8 cellular contexts compared by ENCODE assay signal in the genomic region with DNA sequence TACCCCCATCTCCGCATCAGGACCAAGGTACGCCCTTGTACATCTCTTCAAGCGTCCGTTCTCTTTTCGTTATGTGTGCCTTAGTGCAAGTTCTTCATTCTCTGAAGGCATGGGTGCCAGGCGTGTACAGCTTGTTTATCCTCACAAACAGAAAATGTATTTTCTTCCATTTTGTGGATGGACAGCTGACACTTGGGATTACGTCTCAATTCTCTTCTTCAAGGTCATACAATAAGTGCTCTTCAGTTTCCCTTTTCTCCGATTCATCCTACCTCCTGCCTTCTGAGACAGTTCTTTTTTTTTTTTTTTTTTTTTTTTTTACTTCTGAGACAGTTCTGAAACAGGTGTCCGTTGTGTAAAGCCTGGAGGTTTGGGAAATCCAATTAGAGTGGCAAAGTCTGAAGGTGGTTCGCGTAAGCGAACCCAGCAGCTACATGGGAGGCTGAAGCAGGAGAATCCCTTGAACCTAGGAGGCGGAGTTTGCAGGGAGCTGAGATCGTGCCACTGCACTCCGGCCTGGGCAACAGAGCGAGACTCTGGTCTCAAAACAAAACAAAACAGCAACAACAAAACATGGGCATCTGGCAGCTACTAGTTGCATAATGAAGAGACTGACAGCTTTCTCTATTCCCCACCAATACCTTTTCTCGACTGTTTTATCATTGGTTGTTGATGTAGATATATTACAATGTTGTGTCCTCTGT. TPM values are rescaled to one million over a fixed set of nuclear protein-coding genes. Genes with fewer than 3 reads are reported as not detected.
A peak's percentile ranks its signal among the peaks of the same experiment; 100 is the strongest.
DNase-seq lines count a peak whose midpoint lies in the region; ATAC-seq, FAIRE-seq and TF ChIP-seq lines count a peak whose summit lies in the region.

No MANE protein-coding gene starts in this region.

- H3K36me3 ChIP-seq in kidney (ENCODE audit: control insufficient read depth in 1 of 2, insufficient read depth in 2 of 2, low read length in 2 of 2) (peaks cover 5 to 11% of the 10 kb centered on the region in 2 donors), suprapubic skin (peaks cover 31% of the 10 kb centered on the region)

- peaks cover 4 to 5% of the 10 kb centered on the region in 2 donors for H3K4me1 ChIP-seq in kidney (ENCODE audit: control insufficient read depth in 1 of 2, insufficient read depth in 1 of 2, low read depth in 1 of 2, low read length in 2 of 2)
- H3K4me1 ChIP-seq in suprapubic skin: peaks cover 21% of the 10 kb centered on the region

- TF ChIP-seq EP300 in suprapubic skin (IDR thresholded peaks at IDR 0.05): no peak

- H3K36me3 Mint-ChIP-seq in activated naive CD4-positive, alpha-beta T cell treated with anti-CD3 and anti-CD28 coated beads for 36 hours (ENCODE audit: low read depth): peaks cover 22% of the 10 kb centered on the region
- peaks cover 9 to 13% of the 10 kb centered on the region in 2 donors for H3K36me3 Mint-ChIP-seq in activated naive CD4-positive, alpha-beta T cell treated with anti-CD3 and anti-CD28 coated beads, Interleukin-2, amount 50 U/mL, for 72 hours

- ATAC-seq in activated naive CD4-positive, alpha-beta T cell treated with anti-CD3 and anti-CD28 coated beads, Interleukin-2, amount 50 U/mL, for 72 hours: no peak
- ATAC-seq in GM18858 (IDR thresholded peaks at IDR 0.05; ENCODE audit: unreplicated experiment): no peak

- peak overlapping the region; percentile 76 to 82 for H3K9ac ChIP-seq in kidney (ENCODE audit: low read length in 2 of 2)

- no peak for DNase-seq in activated naive CD4-positive, alpha-beta T cell treated with anti-CD3 and anti-CD28 coated beads for 36 hours
- no peak for DNase-seq in activated naive CD4-positive, alpha-beta T cell (lab: John Stamatoyannopoulos, UW)
- no peak for DNase-seq in activated naive CD4-positive, alpha-beta T cell treated with anti-CD3 and anti-CD28 coated beads, Interleukin-2, amount 50 U/mL, for 72 hours (ENCODE audit: low spot score in 2 of 2)
- DNase-seq in kidney (no peak), suprapubic skin (ENCODE audit: low spot score in 2 of 2) (no peak), RPMI8226 (no peak), AML-193 (lab: John Stamatoyannopoulos, UW) (no peak)

- intact Hi-C loops in activated naive CD4-positive, alpha-beta T cell treated with anti-CD3 and anti-CD28 coated beads for 36 hours (cut with micrococcal nuclease): loop anchor here (1.0 to 10.0 kb wide), 15 partner anchors 8 to 321 kb away; a partner anchor contains a TSS
- intact Hi-C loops in kidney (cut with DNase I): no loop called here

- H3K27me3 ChIP-seq in suprapubic skin: no peaks in the 10 kb centered on the region

- peak overlapping the region; percentile 68 to 81 for H3K27ac ChIP-seq in kidney (ENCODE audit: low read depth in 2 of 2, low read length in 2 of 2)
- H3K27ac ChIP-seq in suprapubic skin: peak overlapping the region; percentile 82

- CTCF ChIA-PET in activated naive CD4-positive, alpha-beta T cell treated with anti-CD3 and anti-CD28 coated beads for 36 hours (lab: Charles Lee): interaction anchor here (0.6 to 3.1 kb wide), 16 partner anchors 9 to 1222 kb away, joined by 3 to 15 read pairs (median 4); a partner anchor contains a TSS

- FAIRE-seq in kidney (lab: Jason Lieb, UNC): no peak

- no peak for TF ChIP-seq POLR2A in suprapubic skin (IDR thresholded peaks at IDR 0.05)

- H3K4me3 Mint-ChIP-seq in activated naive CD4-positive, alpha-beta T cell treated with anti-CD3 and anti-CD28 coated beads for 36 hours: peak overlapping the region; percentile 92

- H3K4me1 Mint-ChIP-seq in activated naive CD4-positive, alpha-beta T cell treated with anti-CD3 and anti-CD28 coated beads for 36 hours (ENCODE audit: low read depth): peaks cover 24% of the 10 kb centered on the region

- WGBS in suprapubic skin: 37% methylated on average over 17 of the region's 17 CpGs

- peak overlapping the region; percentile 93 for H3K27ac Mint-ChIP-seq in activated naive CD4-positive, alpha-beta T cell treated with anti-CD3 and anti-CD28 coated beads for 36 hours
- H3K27ac Mint-ChIP-seq in activated naive CD4-positive, alpha-beta T cell treated with anti-CD3 and anti-CD28 coated beads, Interleukin-2, amount 50 U/mL, for 72 hours: peak overlapping the region; percentile 86 to 96

- no peaks in the 10 kb centered on the region for H3K9me3 Mint-ChIP-seq in activated naive CD4-positive, alpha-beta T cell treated with anti-CD3 and anti-CD28 coated beads for 36 hours
- H3K9me3 Mint-ChIP-seq in activated naive CD4-positive, alpha-beta T cell treated with anti-CD3 and anti-CD28 coated beads, Interleukin-2, amount 50 U/mL, for 72 hours: no peaks in the 10 kb centered on the region

- no peaks in the 10 kb centered on the region for H3K27me3 Mint-ChIP-seq in activated naive CD4-positive, alpha-beta T cell treated with anti-CD3 and anti-CD28 coated beads for 36 hours (ENCODE audit: low read depth)

- H3K4me3 ChIP-seq in kidney (ENCODE audit: low read length in 2 of 2): peak overlapping the region; percentile 87 to 88
- H3K4me3 ChIP-seq in suprapubic skin: peak overlapping the region; percentile 82

- H3K9me3 ChIP-seq in kidney (ENCODE audit: control insufficient read depth in 1 of 2, low read length in 2 of 2) (no peaks in the 10 kb centered on the region), suprapubic skin (no peaks in the 10 kb centered on the region)

- TF ChIP-seq CTCF in kidney (IDR thresholded peaks at IDR 0.05; ENCODE audit: borderline replicate concordance, extremely low read depth, insufficient read depth) (no peak), suprapubic skin (IDR thresholded peaks at IDR 0.05) (no peak)

RNA-seq across cellular contexts. Expression of a gene that starts 0.7 kb away (rescaled TPM):
- 100 to 1,000 TPM; 536 to 540 TPM for total RNA-seq in activated naive CD4-positive, alpha-beta T cell treated with anti-CD3 and anti-CD28 coated beads for 36 hours
- 100 to 1,000 TPM; 416 to 490 TPM for total RNA-seq in activated naive CD4-positive, alpha-beta T cell treated with anti-CD3 and anti-CD28 coated beads, Interleukin-2, amount 50 U/mL, for 72 hours
- total RNA-seq in kidney: 331 TPM
- polyA plus RNA-seq in kidney (ENCODE audit: insufficient read depth, low read depth, low replicate concordance): 1,697 TPM
- 1,000 to 10,000 TPM in 1 of 4 donors, 100 to 1,000 TPM in 3; 569 to 1,135 (median 836) TPM for total RNA-seq in suprapubic skin

RNA-seq across cellular contexts. Expression of a gene that starts 7.5 kb away (rescaled TPM):
- 10 to 100 TPM; 56.8 to 59.2 TPM for total RNA-seq in activated naive CD4-positive, alpha-beta T cell treated with anti-CD3 and anti-CD28 coated beads for 36 hours
- total RNA-seq in activated naive CD4-positive, alpha-beta T cell treated with anti-CD3 and anti-CD28 coated beads, Interleukin-2, amount 50 U/mL, for 72 hours: 10 to 100 TPM; 33.8 to 49.5 TPM
- total RNA-seq in kidney: 15.6 TPM
- 28.2 TPM for polyA plus RNA-seq in kidney (ENCODE audit: insufficient read depth, low read depth, low replicate concordance)
- 10 to 100 TPM in 3 of 4 donors, 1 to 10 TPM in 1; 9.7 to 22.9 (median 17.4) TPM for total RNA-seq in suprapubic skin

RNA-seq across cellular contexts. Expression of a gene that starts 7.6 kb away (rescaled TPM):
- total RNA-seq in activated naive CD4-positive, alpha-beta T cell treated with anti-CD3 and anti-CD28 coated beads for 36 hours: 10 to 100 TPM; 33.1 to 35.3 TPM
- 10 to 100 TPM; 27.5 to 46.3 TPM for total RNA-seq in activated naive CD4-positive, alpha-beta T cell treated with anti-CD3 and anti-CD28 coated beads, Interleukin-2, amount 50 U/mL, for 72 hours
- total RNA-seq in kidney: 39.4 TPM
- 13.7 TPM for polyA plus RNA-seq in kidney (ENCODE audit: insufficient read depth, low read depth, low replicate concordance)
- total RNA-seq in suprapubic skin: 10 to 100 TPM; 17.5 to 27.8 (median 21.0) TPM

RNA-seq across cellular contexts. Expression of a gene that starts 30.9 kb away (rescaled TPM):
- 100 to 1,000 TPM; 164 to 171 TPM for total RNA-seq in activated naive CD4-positive, alpha-beta T cell treated with anti-CD3 and anti-CD28 coated beads for 36 hours
- 100 to 1,000 TPM; 148 to 207 TPM for total RNA-seq in activated naive CD4-positive, alpha-beta T cell treated with anti-CD3 and anti-CD28 coated beads, Interleukin-2, amount 50 U/mL, for 72 hours
- total RNA-seq in kidney (144 TPM), suprapubic skin (10 to 100 TPM; 51.5 to 98.5 (median 73.0) TPM)
- polyA plus RNA-seq in kidney (ENCODE audit: insufficient read depth, low read depth, low replicate concordance): 151 TPM

RNA-seq across cellular contexts. Expression of a gene that starts 57.3 kb away (rescaled TPM):
- 10 to 100 TPM; 93.4 to 93.5 TPM for total RNA-seq in activated naive CD4-positive, alpha-beta T cell treated with anti-CD3 and anti-CD28 coated beads for 36 hours
- total RNA-seq in activated naive CD4-positive, alpha-beta T cell treated with anti-CD3 and anti-CD28 coated beads, Interleukin-2, amount 50 U/mL, for 72 hours: 100 to 1,000 TPM in 1 of 2 donors, 10 to 100 TPM in 1; 49.5 to 157 TPM
- total RNA-seq in kidney (258 TPM), suprapubic skin (100 to 1,000 TPM; 167 to 493 (median 469) TPM)
- polyA plus RNA-seq in kidney (ENCODE audit: insufficient read depth, low read depth, low replicate concordance): 757 TPM
